ENCODE assay signal across 11 cellular contexts in genomic region chr2:216116418-216116817, GRCh38. TPM values are rescaled to one million over a fixed set of nuclear protein-coding genes. Genes with fewer than 3 reads are reported as not detected.
A peak's percentile ranks its signal among the peaks of the same experiment; 100 is the strongest.
DNase-seq lines count a peak whose midpoint lies in the region; ATAC-seq and TF ChIP-seq lines count a peak whose summit lies in the region.
"Had no signal": no experiment of that assay in that cellular context is flagged by ENCODE, and none has a peak within 500 bp of the region (broad histone marks: within the 10 kb centered on the region; RNA-seq: fewer than 3 reads in every experiment).

No MANE protein-coding gene starts in this region.

- peaks cover 96% of the 10 kb centered on the region for H3K4me1 Mint-ChIP-seq in activated CD4-positive, alpha-beta T cell treated with anti-CD3 and anti-CD28 coated beads for 36 hours
- peaks cover 71% of the 10 kb centered on the region for H3K4me1 Mint-ChIP-seq in central memory CD8-positive, alpha-beta T cell
- peaks cover 80% of the 10 kb centered on the region for H3K4me1 Mint-ChIP-seq in neural crest cell

- H3K4me3 Mint-ChIP-seq in activated CD4-positive, alpha-beta T cell treated with anti-CD3 and anti-CD28 coated beads for 36 hours = peak overlapping the region; percentile 33
- H3K4me3 Mint-ChIP-seq in central memory CD8-positive, alpha-beta T cell = peak overlapping the region; percentile 45
- peak overlapping the region; percentile 50 for H3K4me3 Mint-ChIP-seq in neural crest cell

- H3K9me3 Mint-ChIP-seq in activated CD4-positive, alpha-beta T cell treated with anti-CD3 and anti-CD28 coated beads for 36 hours (ENCODE audit: low read depth) = no peaks in the 10 kb centered on the region
- H3K9me3 Mint-ChIP-seq in central memory CD8-positive, alpha-beta T cell = no peaks in the 10 kb centered on the region
- no peaks in the 10 kb centered on the region for H3K9me3 Mint-ChIP-seq in neural crest cell

- POLR2A ChIA-PET in activated CD4-positive, alpha-beta T cell treated with anti-CD3 and anti-CD28 coated beads for 36 hours (lab: Charles Lee) = no interaction called here

- CTCF ChIA-PET in activated CD4-positive, alpha-beta T cell treated with anti-CD3 and anti-CD28 coated beads for 36 hours (lab: Charles Lee) = no interaction called here

- no peak for ATAC-seq in activated CD4-positive, alpha-beta T cell treated with anti-CD3 and anti-CD28 coated beads for 36 hours
- no peak for ATAC-seq in central memory CD8-positive, alpha-beta T cell (replicated peaks; ENCODE audit: extremely low read depth, poor library complexity, severe bottlenecking)
- no peak for ATAC-seq in HG02852 (IDR thresholded peaks at IDR 0.05; ENCODE audit: unreplicated experiment)

- no peak for DNase-seq in activated CD4-positive, alpha-beta T cell treated with anti-CD3 and anti-CD28 coated beads for 36 hours
- DNase-seq in activated CD4-positive, alpha-beta T cell treated with anti-CD3 and anti-CD28 coated beads for 1 hour = no peak
- DNase-seq in NCI-H82 (lab: John Stamatoyannopoulos, UW) = peak; percentile 67
- DNase-seq in central memory CD8-positive, alpha-beta T cell (ENCODE audit: low spot score in 2 of 2) = no peak
- no peak for DNase-seq in neural crest cell (ENCODE audit: low read depth, low spot score)
- DNase-seq in islet precursor cell = no peak
- no peak for DNase-seq in hippocampal formation (lab: John Stamatoyannopoulos, UW)
- DNase-seq: activated CD4-positive, alpha-beta T cell treated with anti-CD3 and anti-CD28 coated beads for 4 hours; GDM1; NCI-H446 treated with DMSO at 0.1 percent for 48 hours had no signal

- TF ChIP-seq CTCF in neural crest cell (conservative IDR thresholded peaks at IDR 0.05) = no peak

- H3K27me3 Mint-ChIP-seq in activated CD4-positive, alpha-beta T cell treated with anti-CD3 and anti-CD28 coated beads for 36 hours = no peaks in the 10 kb centered on the region
- H3K27me3 Mint-ChIP-seq in central memory CD8-positive, alpha-beta T cell = no peaks in the 10 kb centered on the region
- no peaks in the 10 kb centered on the region for H3K27me3 Mint-ChIP-seq in neural crest cell (ENCODE audit: low read depth)

- intact Hi-C loops in activated CD4-positive, alpha-beta T cell treated with anti-CD3 and anti-CD28 coated beads for 36 hours (cut with DNase I, micrococcal nuclease) = no loop called here

- peaks cover 90% of the 10 kb centered on the region for H3K36me3 Mint-ChIP-seq in activated CD4-positive, alpha-beta T cell treated with anti-CD3 and anti-CD28 coated beads for 36 hours (ENCODE audit: low read depth)
- H3K36me3 Mint-ChIP-seq in central memory CD8-positive, alpha-beta T cell (ENCODE audit: insufficient read depth) = peaks cover 76% of the 10 kb centered on the region
- H3K36me3 Mint-ChIP-seq in neural crest cell (ENCODE audit: low read depth) = peaks cover 42% of the 10 kb centered on the region

- peak overlapping the region; percentile 85 for H3K27ac Mint-ChIP-seq in activated CD4-positive, alpha-beta T cell treated with anti-CD3 and anti-CD28 coated beads for 36 hours
- H3K27ac Mint-ChIP-seq in central memory CD8-positive, alpha-beta T cell (ENCODE audit: low read depth) = peak overlapping the region; percentile 91
- peak overlapping the region; percentile 65 for H3K27ac Mint-ChIP-seq in neural crest cell (ENCODE audit: unreplicated experiment)

RNA-seq across cellular contexts. Expression of gene XRCC5, which starts 7.3 kb away (rescaled TPM):
- total RNA-seq in activated CD4-positive, alpha-beta T cell treated with anti-CD3 and anti-CD28 coated beads for 36 hours = 100 to 1,000 TPM; 395 to 536 TPM
- total RNA-seq in neural crest cell = 508 and 524 TPM in 2 replicates

RNA-seq across cellular contexts. Expression of gene TMEM169, which starts 34.7 kb away (rescaled TPM):
- 1 to 10 TPM; 1.6 to 1.8 TPM for total RNA-seq in activated CD4-positive, alpha-beta T cell treated with anti-CD3 and anti-CD28 coated beads for 36 hours
- 29.7 and 34.8 TPM in 2 replicates for total RNA-seq in neural crest cell

RNA-seq across cellular contexts. Expression of gene PECR, which starts 34.8 kb away (rescaled TPM):
- total RNA-seq in activated CD4-positive, alpha-beta T cell treated with anti-CD3 and anti-CD28 coated beads for 36 hours = 10 to 100 TPM; 17.0 to 20.8 TPM
- 12.5 and 18.2 TPM in 2 replicates for total RNA-seq in neural crest cell

Comparison
In these comparisons a context has a peak if more than half of its experiments do, and no peak if none do; other contexts are left out.
1. RNA of gene TMEM169, which starts 34.7 kb away (total RNA-seq): 29.7 to 34.8 TPM in neural crest cell; 1.6 to 1.8 TPM in activated CD4-positive, alpha-beta T cell treated with anti-CD3 and anti-CD28 coated beads for 36 hours; every median in the first group is over 10 times any median in the second.
2. Peak in every context shown above with its lines, with median percentiles within 50 percentile points of each other: H3K27ac Mint-ChIP-seq and H3K4me3 Mint-ChIP-seq.